12 cellular contexts compared by ENCODE assay signal in the genomic region with DNA sequence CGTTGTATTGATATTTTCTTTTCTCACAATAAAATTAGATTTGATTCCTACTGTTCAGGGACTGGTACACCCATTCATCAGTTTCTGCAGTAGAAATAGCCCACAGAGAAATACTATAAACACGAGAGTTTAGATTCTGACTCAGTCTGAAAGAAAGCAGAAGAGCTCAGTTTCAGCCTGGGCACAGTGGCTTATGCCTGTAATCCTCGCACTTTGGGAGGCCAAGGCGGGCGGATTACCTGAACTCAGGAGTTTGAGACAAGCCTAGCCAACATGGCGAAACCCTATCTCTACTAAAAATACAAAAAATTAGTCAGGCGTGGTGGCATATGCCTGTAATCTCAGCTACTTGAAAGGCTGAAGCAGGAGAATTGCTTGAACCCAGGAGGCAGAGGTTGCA. TPM values are rescaled to one million over a fixed set of nuclear protein-coding genes. Genes with fewer than 3 reads are reported as not detected.
DNase-seq lines count a peak whose midpoint lies in the region; ATAC-seq and TF ChIP-seq lines count a peak whose summit lies in the region.
"Had no signal": no experiment of that assay in that cellular context is flagged by ENCODE, and none has a peak within 500 bp of the region (broad histone marks: within the 10 kb centered on the region; RNA-seq: fewer than 3 reads in every experiment).

No MANE protein-coding gene starts in this region.

- TF ChIP-seq CTCF in Loucy (conservative IDR thresholded peaks at IDR 0.05; ENCODE audit: low read length), result no peak

- H3K4me3 ChIP-seq in Loucy (ENCODE audit: low read length, poor library complexity, severe bottlenecking) (peak overlapping the region; percentile 78), mononuclear cell (ENCODE audit: low read length) (peak overlapping the region; percentile 10), HAP-1 (no peak overlapping the region)
- H3K4me3 ChIP-seq: hepatocyte, skin epidermis had no signal

- no peaks in the 10 kb centered on the region for H3F3A ChIP-seq in Loucy (ENCODE audit: low read depth)

- DNase-seq in NCI-H82 treated with DMSO at 0.1 percent for 48 hours (lab: John Stamatoyannopoulos, UW; ENCODE audit: unreplicated experiment) (no peak), HAP-1 (ENCODE audit: low spot score in 2 of 2) (no peak)
- DNase-seq: activated gamma-delta T cell treated with Interleukin-2 at 50 U/mL for 16 hours, DMS79 treated with DMSO at 0.1 percent for 48 hours, MM.1S had no signal

- peaks cover 59% of the 10 kb centered on the region for H3K4me1 ChIP-seq in Loucy (ENCODE audit: insufficient read depth, low read length, poor library complexity, severe bottlenecking)
- peaks cover 51% of the 10 kb centered on the region for H3K4me1 ChIP-seq in mononuclear cell (ENCODE audit: insufficient read depth, low read length)
- no peaks in the 10 kb centered on the region for H3K4me1 ChIP-seq in HAP-1

- no peaks in the 10 kb centered on the region for H3K9me3 ChIP-seq in Loucy (ENCODE audit: insufficient read depth, low read depth, low read length)
- no peaks in the 10 kb centered on the region for H3K9me3 ChIP-seq in mononuclear cell (ENCODE audit: low read depth, low read length)
- no peaks in the 10 kb centered on the region for H3K9me3 ChIP-seq in HAP-1

- H3K9me2 ChIP-seq in Loucy (replicated peaks; ENCODE audit: low read depth, low read length), result no peaks in the 10 kb centered on the region

- H2AFZ ChIP-seq in Loucy (ENCODE audit: low read length), result no peak overlapping the region
- H2AFZ ChIP-seq: hepatocyte had no signal

- no peaks in the 10 kb centered on the region for H3K27me3 ChIP-seq in Loucy (ENCODE audit: insufficient read depth, low read length, poor library complexity, severe bottlenecking)
- H3K27me3 ChIP-seq in mononuclear cell (ENCODE audit: insufficient read depth, low read length), result no peaks in the 10 kb centered on the region
- H3K27me3 ChIP-seq in HAP-1 (ENCODE audit: low read depth), result no peaks in the 10 kb centered on the region

- in situ Hi-C loops in HAP-1 (cut with MboI; ENCODE audit: low sequenced_read_pairs), result no loop called here

- peaks cover 75% of the 10 kb centered on the region for H4K20me1 ChIP-seq in Loucy (ENCODE audit: insufficient read depth, low read length, poor library complexity, severe bottlenecking)

- H3K79me2 ChIP-seq in Loucy (ENCODE audit: insufficient read depth, low read length), result peaks cover 99% of the 10 kb centered on the region
- H3K79me2 ChIP-seq: hepatocyte had no signal

- peak overlapping the region; percentile 96 for H3K4me2 ChIP-seq in Loucy (ENCODE audit: low read depth, low read length, poor library complexity, severe bottlenecking)
- H3K4me2 ChIP-seq: hepatocyte had no signal

- H3K36me3 ChIP-seq in Loucy (ENCODE audit: insufficient read depth, low read length) (peaks cover 5% of the 10 kb centered on the region; the same call in 1 of the 2 replicates), HAP-1 (replicated peaks) (no peaks in the 10 kb centered on the region)

- no peak overlapping the region for H3K9ac ChIP-seq in Loucy (ENCODE audit: low read depth, low read length, poor library complexity, severe bottlenecking)

- ATAC-seq in GM18861 (IDR thresholded peaks at IDR 0.05; ENCODE audit: unreplicated experiment) (peak; percentile 88), GM21717 (IDR thresholded peaks at IDR 0.05; ENCODE audit: unreplicated experiment) (peak; percentile 61), GM21737 (IDR thresholded peaks at IDR 0.05; ENCODE audit: unreplicated experiment) (no peak)

RNA-seq across cellular contexts. Expression of a gene that starts 8.6 kb away (rescaled TPM):
- total RNA-seq in mononuclear cell, result 209 TPM

RNA-seq across cellular contexts. Expression of a gene that starts 23.2 kb away (rescaled TPM):
- total RNA-seq in mononuclear cell, result not detected
- total RNA-seq: hepatocyte had no signal

RNA-seq across cellular contexts. Expression of a gene that starts 46.6 kb away (rescaled TPM):
- total RNA-seq in mononuclear cell, result 12.0 TPM
